In the genomic region with DNA sequence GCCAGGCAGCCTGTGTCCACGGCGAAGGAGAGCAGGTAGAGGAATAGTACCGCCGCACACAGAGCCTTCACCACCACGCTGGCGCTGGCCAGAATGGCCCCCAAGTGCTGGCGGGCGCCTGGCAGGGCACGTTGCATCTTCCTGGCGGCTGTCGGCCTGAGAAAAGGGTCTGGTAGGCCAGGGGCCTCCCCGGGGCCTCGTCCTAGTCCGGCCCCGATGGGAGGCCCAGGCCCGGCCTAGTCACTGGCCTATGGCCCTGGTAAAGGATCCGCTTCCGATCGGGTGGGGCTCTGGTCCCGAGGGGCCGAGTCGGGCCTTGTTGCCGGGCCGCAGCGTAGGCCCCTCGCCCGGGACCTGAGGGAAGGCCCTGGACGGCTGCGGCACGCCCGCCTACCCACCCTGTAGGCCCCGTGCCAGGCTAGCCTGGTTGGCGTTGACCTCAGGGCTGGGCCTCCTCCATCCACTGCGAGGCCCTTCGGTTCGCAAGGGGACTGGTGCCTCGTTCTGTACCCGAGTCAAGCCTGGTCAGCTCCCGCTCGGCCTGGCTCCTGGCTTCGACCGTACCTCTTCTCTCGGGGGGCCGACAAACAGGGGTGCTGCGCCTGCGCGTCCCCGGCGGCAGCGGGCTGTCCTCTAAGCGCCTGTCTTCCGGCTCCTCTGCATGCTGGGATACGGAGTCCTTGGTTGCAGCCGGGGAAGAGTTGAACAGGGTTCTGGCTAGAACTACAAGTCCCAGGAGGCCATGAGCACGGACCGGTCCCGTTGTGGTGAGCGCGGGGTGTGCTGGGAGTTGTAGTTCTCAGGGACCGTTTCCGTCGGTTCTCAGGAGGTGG, we compare ENCODE assay signal across 1 cellular context.
A peak's percentile ranks its signal among the peaks of the same experiment; 100 is the strongest.
TF ChIP-seq lines count a peak whose summit lies in the region.

Gene TMEM115, minus strand, starts transcription at position 595 of the 833 bp plus-strand sequence. Its CDS starts 458 bp downstream, at position 137.

TF ChIP-seq in HepG2, 621 proteins besides CTCF, POLR2A, EP300 and RAD21 (continued from another document and continues in another):
- TF ChIP-seq, protein P1, sequence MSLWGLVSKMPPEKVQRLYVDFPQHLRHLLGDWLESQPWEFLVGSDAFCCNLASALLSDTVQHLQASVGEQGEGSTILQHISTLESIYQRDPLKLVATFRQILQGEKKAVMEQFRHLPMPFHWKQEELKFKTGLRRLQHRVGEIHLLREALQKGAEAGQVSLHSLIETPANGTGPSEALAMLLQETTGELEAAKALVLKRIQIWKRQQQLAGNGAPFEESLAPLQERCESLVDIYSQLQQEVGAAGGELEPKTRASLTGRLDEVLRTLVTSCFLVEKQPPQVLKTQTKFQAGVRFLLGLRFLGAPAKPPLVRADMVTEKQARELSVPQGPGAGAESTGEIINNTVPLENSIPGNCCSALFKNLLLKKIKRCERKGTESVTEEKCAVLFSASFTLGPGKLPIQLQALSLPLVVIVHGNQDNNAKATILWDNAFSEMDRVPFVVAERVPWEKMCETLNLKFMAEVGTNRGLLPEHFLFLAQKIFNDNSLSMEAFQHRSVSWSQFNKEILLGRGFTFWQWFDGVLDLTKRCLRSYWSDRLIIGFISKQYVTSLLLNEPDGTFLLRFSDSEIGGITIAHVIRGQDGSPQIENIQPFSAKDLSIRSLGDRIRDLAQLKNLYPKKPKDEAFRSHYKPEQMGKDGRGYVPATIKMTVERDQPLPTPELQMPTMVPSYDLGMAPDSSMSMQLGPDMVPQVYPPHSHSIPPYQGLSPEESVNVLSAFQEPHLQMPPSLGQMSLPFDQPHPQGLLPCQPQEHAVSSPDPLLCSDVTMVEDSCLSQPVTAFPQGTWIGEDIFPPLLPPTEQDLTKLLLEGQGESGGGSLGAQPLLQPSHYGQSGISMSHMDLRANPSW (CRISPR knock-in tag; IDR thresholded peaks at IDR 0.05; ENCODE audit: borderline replicate concordance): peak; percentile 80; the same call in 1 of the 2 replicates
- peak; percentile 85 for TF ChIP-seq ZNF891 (CRISPR knock-in tag; IDR thresholded peaks at IDR 0.05)
- no peak for TF ChIP-seq ZNF850 (CRISPR knock-in tag; conservative IDR thresholded peaks at IDR 0.05)
- no peak for TF ChIP-seq SYNCRIP (IDR thresholded peaks at IDR 0.05; ENCODE audit: insufficient read depth, low read depth, low read length)
- TF ChIP-seq ARHGAP35 (CRISPR knock-in tag; IDR thresholded peaks at IDR 0.05; ENCODE audit: borderline replicate concordance): peak; percentile 49
- TF ChIP-seq, protein P2, sequence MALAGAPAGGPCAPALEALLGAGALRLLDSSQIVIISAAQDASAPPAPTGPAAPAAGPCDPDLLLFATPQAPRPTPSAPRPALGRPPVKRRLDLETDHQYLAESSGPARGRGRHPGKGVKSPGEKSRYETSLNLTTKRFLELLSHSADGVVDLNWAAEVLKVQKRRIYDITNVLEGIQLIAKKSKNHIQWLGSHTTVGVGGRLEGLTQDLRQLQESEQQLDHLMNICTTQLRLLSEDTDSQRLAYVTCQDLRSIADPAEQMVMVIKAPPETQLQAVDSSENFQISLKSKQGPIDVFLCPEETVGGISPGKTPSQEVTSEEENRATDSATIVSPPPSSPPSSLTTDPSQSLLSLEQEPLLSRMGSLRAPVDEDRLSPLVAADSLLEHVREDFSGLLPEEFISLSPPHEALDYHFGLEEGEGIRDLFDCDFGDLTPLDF (CRISPR knock-in tag; IDR thresholded peaks at IDR 0.05): no peak
- TF ChIP-seq, protein P3, sequence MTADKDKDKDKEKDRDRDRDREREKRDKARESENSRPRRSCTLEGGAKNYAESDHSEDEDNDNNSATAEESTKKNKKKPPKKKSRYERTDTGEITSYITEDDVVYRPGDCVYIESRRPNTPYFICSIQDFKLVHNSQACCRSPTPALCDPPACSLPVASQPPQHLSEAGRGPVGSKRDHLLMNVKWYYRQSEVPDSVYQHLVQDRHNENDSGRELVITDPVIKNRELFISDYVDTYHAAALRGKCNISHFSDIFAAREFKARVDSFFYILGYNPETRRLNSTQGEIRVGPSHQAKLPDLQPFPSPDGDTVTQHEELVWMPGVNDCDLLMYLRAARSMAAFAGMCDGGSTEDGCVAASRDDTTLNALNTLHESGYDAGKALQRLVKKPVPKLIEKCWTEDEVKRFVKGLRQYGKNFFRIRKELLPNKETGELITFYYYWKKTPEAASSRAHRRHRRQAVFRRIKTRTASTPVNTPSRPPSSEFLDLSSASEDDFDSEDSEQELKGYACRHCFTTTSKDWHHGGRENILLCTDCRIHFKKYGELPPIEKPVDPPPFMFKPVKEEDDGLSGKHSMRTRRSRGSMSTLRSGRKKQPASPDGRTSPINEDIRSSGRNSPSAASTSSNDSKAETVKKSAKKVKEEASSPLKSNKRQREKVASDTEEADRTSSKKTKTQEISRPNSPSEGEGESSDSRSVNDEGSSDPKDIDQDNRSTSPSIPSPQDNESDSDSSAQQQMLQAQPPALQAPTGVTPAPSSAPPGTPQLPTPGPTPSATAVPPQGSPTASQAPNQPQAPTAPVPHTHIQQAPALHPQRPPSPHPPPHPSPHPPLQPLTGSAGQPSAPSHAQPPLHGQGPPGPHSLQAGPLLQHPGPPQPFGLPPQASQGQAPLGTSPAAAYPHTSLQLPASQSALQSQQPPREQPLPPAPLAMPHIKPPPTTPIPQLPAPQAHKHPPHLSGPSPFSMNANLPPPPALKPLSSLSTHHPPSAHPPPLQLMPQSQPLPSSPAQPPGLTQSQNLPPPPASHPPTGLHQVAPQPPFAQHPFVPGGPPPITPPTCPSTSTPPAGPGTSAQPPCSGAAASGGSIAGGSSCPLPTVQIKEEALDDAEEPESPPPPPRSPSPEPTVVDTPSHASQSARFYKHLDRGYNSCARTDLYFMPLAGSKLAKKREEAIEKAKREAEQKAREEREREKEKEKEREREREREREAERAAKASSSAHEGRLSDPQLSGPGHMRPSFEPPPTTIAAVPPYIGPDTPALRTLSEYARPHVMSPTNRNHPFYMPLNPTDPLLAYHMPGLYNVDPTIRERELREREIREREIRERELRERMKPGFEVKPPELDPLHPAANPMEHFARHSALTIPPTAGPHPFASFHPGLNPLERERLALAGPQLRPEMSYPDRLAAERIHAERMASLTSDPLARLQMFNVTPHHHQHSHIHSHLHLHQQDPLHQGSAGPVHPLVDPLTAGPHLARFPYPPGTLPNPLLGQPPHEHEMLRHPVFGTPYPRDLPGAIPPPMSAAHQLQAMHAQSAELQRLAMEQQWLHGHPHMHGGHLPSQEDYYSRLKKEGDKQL (CRISPR knock-in tag; IDR thresholded peaks at IDR 0.05; ENCODE audit: low read depth): no peak
- TF ChIP-seq, protein P4, sequence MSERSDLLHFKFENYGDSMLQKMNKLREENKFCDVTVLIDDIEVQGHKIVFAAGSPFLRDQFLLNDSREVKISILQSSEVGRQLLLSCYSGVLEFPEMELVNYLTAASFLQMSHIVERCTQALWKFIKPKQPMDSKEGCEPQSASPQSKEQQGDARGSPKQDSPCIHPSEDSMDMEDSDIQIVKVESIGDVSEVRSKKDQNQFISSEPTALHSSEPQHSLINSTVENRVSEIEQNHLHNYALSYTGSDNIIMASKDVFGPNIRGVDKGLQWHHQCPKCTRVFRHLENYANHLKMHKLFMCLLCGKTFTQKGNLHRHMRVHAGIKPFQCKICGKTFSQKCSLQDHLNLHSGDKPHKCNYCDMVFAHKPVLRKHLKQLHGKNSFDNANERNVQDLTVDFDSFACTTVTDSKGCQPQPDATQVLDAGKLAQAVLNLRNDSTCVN (CRISPR knock-in tag; IDR thresholded peaks at IDR 0.05; ENCODE audit: borderline replicate concordance): peak; percentile 78
- no peak; the same call in none of the 2 replicates for TF ChIP-seq KDM5A (IDR thresholded peaks at IDR 0.05; ENCODE audit: borderline replicate concordance, low read length)
- no peak for TF ChIP-seq ZNF816 (CRISPR knock-in tag; IDR thresholded peaks at IDR 0.05; ENCODE audit: borderline replicate concordance)
- TF ChIP-seq, protein P5, sequence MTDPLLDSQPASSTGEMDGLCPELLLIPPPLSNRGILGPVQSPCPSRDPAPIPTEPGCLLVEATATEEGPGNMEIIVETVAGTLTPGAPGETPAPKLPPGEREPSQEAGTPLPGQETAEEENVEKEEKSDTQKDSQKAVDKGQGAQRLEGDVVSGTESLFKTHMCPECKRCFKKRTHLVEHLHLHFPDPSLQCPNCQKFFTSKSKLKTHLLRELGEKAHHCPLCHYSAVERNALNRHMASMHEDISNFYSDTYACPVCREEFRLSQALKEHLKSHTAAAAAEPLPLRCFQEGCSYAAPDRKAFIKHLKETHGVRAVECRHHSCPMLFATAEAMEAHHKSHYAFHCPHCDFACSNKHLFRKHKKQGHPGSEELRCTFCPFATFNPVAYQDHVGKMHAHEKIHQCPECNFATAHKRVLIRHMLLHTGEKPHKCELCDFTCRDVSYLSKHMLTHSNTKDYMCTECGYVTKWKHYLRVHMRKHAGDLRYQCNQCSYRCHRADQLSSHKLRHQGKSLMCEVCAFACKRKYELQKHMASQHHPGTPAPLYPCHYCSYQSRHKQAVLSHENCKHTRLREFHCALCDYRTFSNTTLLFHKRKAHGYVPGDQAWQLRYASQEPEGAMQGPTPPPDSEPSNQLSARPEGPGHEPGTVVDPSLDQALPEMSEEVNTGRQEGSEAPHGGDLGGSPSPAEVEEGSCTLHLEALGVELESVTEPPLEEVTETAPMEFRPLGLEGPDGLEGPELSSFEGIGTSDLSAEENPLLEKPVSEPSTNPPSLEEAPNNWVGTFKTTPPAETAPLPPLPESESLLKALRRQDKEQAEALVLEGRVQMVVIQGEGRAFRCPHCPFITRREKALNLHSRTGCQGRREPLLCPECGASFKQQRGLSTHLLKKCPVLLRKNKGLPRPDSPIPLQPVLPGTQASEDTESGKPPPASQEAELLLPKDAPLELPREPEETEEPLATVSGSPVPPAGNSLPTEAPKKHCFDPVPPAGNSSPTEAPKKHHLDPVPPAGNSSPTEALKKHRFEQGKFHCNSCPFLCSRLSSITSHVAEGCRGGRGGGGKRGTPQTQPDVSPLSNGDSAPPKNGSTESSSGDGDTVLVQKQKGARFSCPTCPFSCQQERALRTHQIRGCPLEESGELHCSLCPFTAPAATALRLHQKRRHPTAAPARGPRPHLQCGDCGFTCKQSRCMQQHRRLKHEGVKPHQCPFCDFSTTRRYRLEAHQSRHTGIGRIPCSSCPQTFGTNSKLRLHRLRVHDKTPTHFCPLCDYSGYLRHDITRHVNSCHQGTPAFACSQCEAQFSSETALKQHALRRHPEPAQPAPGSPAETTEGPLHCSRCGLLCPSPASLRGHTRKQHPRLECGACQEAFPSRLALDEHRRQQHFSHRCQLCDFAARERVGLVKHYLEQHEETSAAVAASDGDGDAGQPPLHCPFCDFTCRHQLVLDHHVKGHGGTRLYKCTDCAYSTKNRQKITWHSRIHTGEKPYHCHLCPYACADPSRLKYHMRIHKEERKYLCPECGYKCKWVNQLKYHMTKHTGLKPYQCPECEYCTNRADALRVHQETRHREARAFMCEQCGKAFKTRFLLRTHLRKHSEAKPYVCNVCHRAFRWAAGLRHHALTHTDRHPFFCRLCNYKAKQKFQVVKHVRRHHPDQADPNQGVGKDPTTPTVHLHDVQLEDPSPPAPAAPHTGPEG (CRISPR knock-in tag; IDR thresholded peaks at IDR 0.05): peak; percentile 47; the same call in 1 of the 2 replicates
- peak; percentile 70 for TF ChIP-seq TBX2 (CRISPR knock-in tag; IDR thresholded peaks at IDR 0.05; ENCODE audit: borderline replicate concordance)
- TF ChIP-seq PAF1 (CRISPR knock-in tag; IDR thresholded peaks at IDR 0.05): no peak
- TF ChIP-seq MTF1 (CRISPR knock-in tag; IDR thresholded peaks at IDR 0.05): 0 out of 2 replicates have a peak, but pooled peaks have one; percentile 47
- TF ChIP-seq AHR (CRISPR knock-in tag; IDR thresholded peaks at IDR 0.05): peak; percentile 78; the same call in 1 of the 2 replicates
- TF ChIP-seq MAF1 (CRISPR knock-in tag; IDR thresholded peaks at IDR 0.05; ENCODE audit: borderline replicate concordance): no peak; the same call in 1 of the 2 replicates
- TF ChIP-seq ARID2 (CRISPR knock-in tag; IDR thresholded peaks at IDR 0.05; ENCODE audit: borderline replicate concordance): no peak
- no peak for TF ChIP-seq ZNF24 (IDR thresholded peaks at IDR 0.05)
- TF ChIP-seq RAD51 (IDR thresholded peaks at IDR 0.05; ENCODE audit: borderline replicate concordance): no peak
- TF ChIP-seq SMYD3 (CRISPR knock-in tag; IDR thresholded peaks at IDR 0.05): no peak
- peak in 1 of 2 experiments; percentile 82; a peak in 2 of 4 replicates for TF ChIP-seq KLF16 (CRISPR knock-in tag; IDR thresholded peaks at IDR 0.05)
- TF ChIP-seq, protein P6, sequence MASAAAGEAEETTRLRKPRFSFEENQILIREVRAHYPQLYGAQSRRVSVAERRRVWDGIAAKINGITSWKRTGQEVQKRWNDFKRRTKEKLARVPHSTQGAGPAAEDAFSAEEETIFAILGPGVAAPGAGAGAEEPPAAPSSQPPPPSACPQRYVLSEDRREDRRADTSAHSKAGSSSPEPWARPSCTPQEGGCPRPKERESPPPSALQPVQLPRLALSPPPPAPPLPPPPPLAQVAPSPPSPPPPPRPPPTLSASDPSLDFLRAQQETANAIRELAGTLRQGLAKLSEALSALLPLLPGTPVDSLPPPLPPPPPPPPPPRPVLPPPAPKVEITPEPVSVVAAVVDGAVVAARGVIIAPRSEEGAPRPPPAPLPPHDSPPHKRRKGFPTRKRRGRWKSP (CRISPR knock-in tag; IDR thresholded peaks at IDR 0.05): 0 out of 2 replicates have a peak, but pooled peaks have one; percentile 82
- no peak for TF ChIP-seq ZNF530 (CRISPR knock-in tag; IDR thresholded peaks at IDR 0.05; ENCODE audit: low read depth)
- peak; percentile 80 for TF ChIP-seq XRCC5 (optimal IDR thresholded peaks at IDR 0.05; ENCODE audit: low read length)
- no peak for TF ChIP-seq RFXANK (CRISPR knock-in tag; IDR thresholded peaks at IDR 0.05)
- peak; percentile 57; the same call in 1 of the 2 replicates for TF ChIP-seq ZNF414 (CRISPR knock-in tag; IDR thresholded peaks at IDR 0.05)
- TF ChIP-seq MLLT10 (CRISPR knock-in tag; IDR thresholded peaks at IDR 0.05): no peak
- TF ChIP-seq ZBTB4 (CRISPR knock-in tag; IDR thresholded peaks at IDR 0.05; ENCODE audit: borderline replicate concordance): no peak
- TF ChIP-seq SRSF1 (optimal IDR thresholded peaks at IDR 0.05; ENCODE audit: low read depth, low read length): peak; percentile 57
